ENCODE assay signal across 4 cellular contexts in the genomic region with DNA sequence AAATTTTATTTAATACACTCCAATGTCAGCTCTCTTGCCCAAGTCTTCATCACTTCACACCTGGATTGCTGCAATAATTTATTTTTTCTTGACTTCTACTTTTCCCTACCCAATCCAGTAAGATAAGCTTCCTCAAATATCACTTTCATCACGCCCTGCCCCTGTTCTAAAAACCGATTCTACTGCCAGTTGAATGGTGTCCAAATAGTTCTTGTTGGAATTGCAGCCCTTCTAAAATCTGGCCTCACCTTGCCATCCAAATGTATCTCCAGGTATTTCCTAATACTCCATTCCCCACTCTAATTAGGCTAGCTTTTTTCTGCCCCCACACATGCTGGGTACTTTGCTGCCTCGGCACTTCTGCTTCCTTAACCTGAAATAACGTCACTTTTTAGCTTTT.
"Had no signal": no experiment of that assay in that cellular context is flagged by ENCODE, and none has a peak within 500 bp of the region (broad histone marks: within the 10 kb centered on the region; RNA-seq: fewer than 3 reads in every experiment).

No MANE protein-coding gene starts in this region.

- ATAC-seq: GM23338 had no signal

- H3K4me1 Mint-ChIP-seq: GM23338, IgD-negative memory B cell had no signal

- H3K36me3 Mint-ChIP-seq: IgD-negative memory B cell had no signal

- H3K4me2 ChIP-seq: GM23338 had no signal

- H3K4me3 ChIP-seq: GM23338 had no signal

- H3K27ac Mint-ChIP-seq: GM23338, H9, IgD-negative memory B cell had no signal

- H3K4me3 Mint-ChIP-seq: GM23338, H9, IgD-negative memory B cell had no signal

- H3K27me3 Mint-ChIP-seq: IgD-negative memory B cell had no signal

- DNase-seq: H9, HCEC 1CT had no signal

- H2AFZ ChIP-seq: GM23338 had no signal
